Comparison of ENCODE assay signal across 11 cellular contexts in the genomic region with DNA sequence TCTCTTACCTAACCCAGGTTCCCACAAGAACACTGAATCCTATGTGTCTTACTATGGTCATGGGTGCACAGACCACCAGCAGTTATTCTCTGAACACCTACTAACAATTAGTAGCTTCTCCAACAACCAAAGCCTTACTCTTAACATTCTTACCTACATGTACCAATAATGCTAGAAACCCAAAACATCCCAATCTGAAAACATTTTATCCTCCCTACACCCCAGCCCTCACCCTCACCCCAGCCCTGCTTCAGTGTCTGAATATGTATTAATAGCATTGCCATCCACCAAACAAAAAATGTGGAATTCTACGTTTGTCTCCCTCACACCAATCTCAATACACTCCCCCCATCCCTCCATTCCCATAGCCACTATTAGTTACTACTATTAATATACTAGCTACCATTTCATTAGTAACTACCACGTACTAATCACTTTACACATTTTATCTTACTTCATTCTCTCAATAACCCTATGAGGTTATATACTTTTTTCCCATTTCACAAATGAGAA. TPM values are rescaled to one million over a fixed set of nuclear protein-coding genes. Genes with fewer than 3 reads are reported as not detected.
DNase-seq lines count a peak whose midpoint lies in the region; ATAC-seq, FAIRE-seq and TF ChIP-seq lines count a peak whose summit lies in the region.
"Had no signal": no experiment of that assay in that cellular context is flagged by ENCODE, and none has a peak within 500 bp of the region (broad histone marks: within the 10 kb centered on the region; RNA-seq: fewer than 3 reads in every experiment).

No MANE protein-coding gene starts in this region.

- peak overlapping the region; percentile 77 for H3K4me2 ChIP-seq in HepG2 (ENCODE audit: low read depth, low read length)
- peak overlapping the region; percentile 99 for H3K4me2 ChIP-seq in keratinocyte (ENCODE audit: control insufficient read depth, extremely low read depth, insufficient read depth, low read depth, low read length)

- POLR2A ChIA-PET in HepG2 (lab: Yijun Ruan, JAX), result no interaction called here

- TF ChIP-seq POLR2A in HepG2 (IDR thresholded peaks at IDR 0.05; ENCODE audit: insufficient read depth in 1 of 2, low read depth in 2 of 2, low read length in 2 of 2) (no peak), right lobe of liver (IDR thresholded peaks at IDR 0.05) (no peak)

- no peak for TF ChIP-seq EP300 in HepG2 (IDR thresholded peaks at IDR 0.05; ENCODE audit: low read depth in 2 of 2, low read length in 2 of 2)
- TF ChIP-seq EP300 in HepG2 (CRISPR knock-in tag; IDR thresholded peaks at IDR 0.05; ENCODE audit: borderline replicate concordance), result no peak

- H3K9ac ChIP-seq in HepG2 (ENCODE audit: insufficient read depth, low read depth, low read length), result peak overlapping the region; percentile 91
- H3K9ac ChIP-seq in keratinocyte (ENCODE audit: control insufficient read depth, extremely low read depth, insufficient read depth, low read length), result no peak overlapping the region

- no peaks in the 10 kb centered on the region for H3K9me1 ChIP-seq in keratinocyte (ENCODE audit: control insufficient read depth, extremely low read depth, insufficient read depth, low read length)

- H3K9me3 ChIP-seq in HepG2 (ENCODE audit: low read length), result no peaks in the 10 kb centered on the region
- no peaks in the 10 kb centered on the region for H3K9me3 ChIP-seq in right lobe of liver
- H3K9me3 ChIP-seq in keratinocyte (ENCODE audit: control insufficient read depth, low read depth, low read length), result no peaks in the 10 kb centered on the region
- H3K9me3 ChIP-seq: adrenal gland had no signal

- H3K4me3 ChIP-seq in HepG2 (replicated peaks in 1 of 3; ENCODE audit: insufficient read depth in 1 of 3, low read depth in 2 of 3, low read length in 3 of 3), result peak overlapping the region; percentile 84 to 95 (median 93); a peak in 5 of 6 replicates
- no peak overlapping the region for H3K4me3 ChIP-seq in right lobe of liver
- H3K4me3 ChIP-seq in keratinocyte (ENCODE audit: control insufficient read depth in 2 of 3, extremely low read depth in 1 of 3, insufficient read depth in 2 of 3, low read depth in 1 of 3, low read length in 3 of 3), result peak overlapping the region in 2 of 3 experiments; percentile 94

- FAIRE-seq in HepG2 (lab: Jason Lieb, UNC) (no peak), keratinocyte (lab: Jason Lieb, UNC) (no peak), GM19239 (lab: Jason Lieb, UNC) (no peak)

- H3K36me3 ChIP-seq in HepG2 (replicated peaks in 1 of 2; ENCODE audit: control insufficient read depth in 1 of 2, insufficient read depth in 2 of 2, low read length in 2 of 2), result peaks cover 2 to 18% of the 10 kb centered on the region in 2 experiments; a peak in 3 of 5 replicates
- H3K36me3 ChIP-seq in right lobe of liver, result no peaks in the 10 kb centered on the region
- peaks cover 3 to 10% of the 10 kb centered on the region in 2 experiments for H3K36me3 ChIP-seq in keratinocyte (ENCODE audit: control insufficient read depth in 2 of 2, extremely low read depth in 1 of 2, insufficient read depth in 2 of 2, low read length in 2 of 2)
- H3K36me3 ChIP-seq: adrenal gland had no signal

- no peak for DNase-seq in HepG2 (ENCODE audit: low spot score)
- DNase-seq in right lobe of liver, result no peak
- DNase-seq in keratinocyte (ENCODE audit: low read depth, low spot score), result no peak
- DNase-seq in mesenteric fat pad (ENCODE audit: low spot score), result no peak
- DNase-seq in GM19239 (ENCODE audit: insufficient read length, low spot score), result no peak
- DNase-seq in HPDE6-E6E7 (ENCODE audit: extremely low spot score), result no peak
- DNase-seq in GM10266 (ENCODE audit: extremely low spot score), result no peak
- DNase-seq: adrenal gland, NCI-H510A, T-helper 9 cell had no signal

- WGBS in HepG2 (ENCODE audit: low lambda C conversion rate), result 15% methylated on average over 2 of the region's 2 CpGs
- WGBS in right lobe of liver (ENCODE audit: insufficient coverage, low coverage, low lambda C conversion rate, missing lambda C conversion rate), result 58% methylated on average over 2 of the region's 2 CpGs

- TF ChIP-seq CTCF in HepG2 (CRISPR knock-in tag; IDR thresholded peaks at IDR 0.05) (no peak), right lobe of liver (IDR thresholded peaks at IDR 0.05) (no peak), keratinocyte (optimal IDR thresholded peaks at IDR 0.05 in 1 of 3, IDR thresholded peaks at IDR 0.05 in 1 of 3, conservative IDR thresholded peaks at IDR 0.05 in 1 of 3; ENCODE audit: extremely low read depth in 1 of 3, insufficient read depth in 2 of 3, low read length in 3 of 3) (no peak), GM10266 (IDR thresholded peaks at IDR 0.05; ENCODE audit: control insufficient read depth, insufficient read depth, low read depth, missing control alignments) (no peak)

- H3K36me3 Mint-ChIP-seq in activated naive CD8-positive, alpha-beta T cell, result peaks cover 4% of the 10 kb centered on the region

- H2AFZ ChIP-seq in HepG2 (ENCODE audit: low read length) (no peak overlapping the region), keratinocyte (ENCODE audit: control insufficient read depth, low read length) (no peak overlapping the region)

- dilution Hi-C loops in keratinocyte (cut with MboI; ENCODE audit: extremely low pct_ligation_motif_present, low sequenced_read_pairs), result no loop called here

- peak overlapping the region; percentile 30 for H3K27ac Mint-ChIP-seq in activated naive CD8-positive, alpha-beta T cell

- H3K9me3 Mint-ChIP-seq in activated naive CD8-positive, alpha-beta T cell (ENCODE audit: low read depth), result no peaks in the 10 kb centered on the region

- H3K79me2 ChIP-seq in HepG2 (ENCODE audit: insufficient read depth, low read length) (peaks cover 80% of the 10 kb centered on the region), keratinocyte (ENCODE audit: control insufficient read depth, insufficient read depth, low read length) (peaks cover 72% of the 10 kb centered on the region)

- CTCF ChIA-PET in HepG2 (lab: Yijun Ruan, JAX; ENCODE audit: low intra/inter-chr PET ratio, low total read pairs), result no interaction called here

- H3K27ac ChIP-seq in HepG2 (ENCODE audit: extremely low read length, insufficient read depth, low read length) (no peak overlapping the region), right lobe of liver (no peak overlapping the region), keratinocyte (ENCODE audit: control insufficient read depth, insufficient read depth, low read length) (no peak overlapping the region)
- H3K27ac ChIP-seq: adrenal gland had no signal

- H3K4me1 Mint-ChIP-seq in activated naive CD8-positive, alpha-beta T cell (ENCODE audit: low read depth), result peaks cover 71% of the 10 kb centered on the region

- in situ Hi-C loops in HepG2 (cut with HindIII; ENCODE audit: extremely low pct_ligation_motif_present, low pct_unique_long_range_greater_than_20kb), result no loop called here

- intact Hi-C loops in HepG2 (cut with micrococcal nuclease; ENCODE audit: unreplicated experiment) (no loop called here), right lobe of liver (cut with DNase I) (no loop called here)

- ATAC-seq in HepG2 (no peak), right lobe of liver (no peak)

- no peaks in the 10 kb centered on the region for H3K27me3 Mint-ChIP-seq in activated naive CD8-positive, alpha-beta T cell

- no peak for TF ChIP-seq RAD21 in HepG2 (CRISPR knock-in tag; IDR thresholded peaks at IDR 0.05)

- peaks cover 50% of the 10 kb centered on the region for H3K4me1 ChIP-seq in HepG2 (ENCODE audit: insufficient read depth, low read length)
- peaks cover 0 to 31% (median 10%) of the 10 kb centered on the region in 4 donors for H3K4me1 ChIP-seq in right lobe of liver
- peaks cover 21% of the 10 kb centered on the region for H3K4me1 ChIP-seq in keratinocyte (ENCODE audit: control insufficient read depth, extremely low read depth, insufficient read depth, low read length)

- H4K20me1 ChIP-seq in HepG2 (ENCODE audit: insufficient read depth, low read length) (peaks cover 30% of the 10 kb centered on the region), keratinocyte (ENCODE audit: control insufficient read depth, extremely low read depth, insufficient read depth, low read length) (peaks cover 8% of the 10 kb centered on the region)

- H3K27me3 ChIP-seq in HepG2 (ENCODE audit: control insufficient read depth in 1 of 2, insufficient read depth in 2 of 2, low read length in 2 of 2) (no peaks in the 10 kb centered on the region), right lobe of liver (no peaks in the 10 kb centered on the region), keratinocyte (ENCODE audit: control insufficient read depth, extremely low read depth, insufficient read depth, low read length) (no peaks in the 10 kb centered on the region)
- H3K27me3 ChIP-seq: adrenal gland had no signal

- no TSS peak for BruUV-seq in HepG2 (replicated peaks; lab: Mats Ljungman, UMichigan)

- peak overlapping the region; percentile 92 for H3K4me3 Mint-ChIP-seq in activated naive CD8-positive, alpha-beta T cell

RNA-seq across cellular contexts. Expression of a gene that starts 2.6 kb away (rescaled TPM):
- total RNA-seq in HepG2 (2016; rRNA removed; fragmentation: Illumina TruSeq; extraction: Trizol) (42.2 and 42.8 TPM in 2 replicates), right lobe of liver (10 to 100 TPM; 13.9 to 18.0 (median 15.0) TPM), mesenteric fat pad (26.2 TPM)
- 8.8 and 9.0 TPM in 2 replicates for total RNA-seq in HepG2 (2016; cell fraction: cytosol; rRNA removed; fragmentation: Illumina TruSeq; extraction: Trizol; ENCODE audit: low read depth)
- total RNA-seq in HepG2 (2016; cell fraction: insoluble cytoplasmic fraction; rRNA removed; fragmentation: Illumina TruSeq; extraction: Trizol), result 39.4 and 41.0 TPM in 2 replicates
- total RNA-seq in HepG2 (2016; cell fraction: membrane; rRNA removed; fragmentation: Illumina TruSeq; extraction: Trizol), result 11.6 and 13.2 TPM in 2 replicates
- total RNA-seq in HepG2 (2016; cell fraction: nucleus; rRNA removed; fragmentation: Illumina TruSeq; extraction: Trizol), result 54.1 and 54.2 TPM in 2 replicates
- polyA plus RNA-seq in HepG2 (2011; rRNA removed) (31.0 and 35.5 TPM in 2 replicates), keratinocyte (18.3 to 26.4 TPM (median 22.9 TPM) in 3 replicates)
- 12.2 and 14.5 TPM in 2 replicates for polyA plus RNA-seq in HepG2 (2011; cell fraction: cytosol; rRNA removed)
- polyA plus RNA-seq in HepG2 (2011; cell fraction: nucleus; rRNA removed), result 28.4 and 29.4 TPM in 2 replicates
- 19.4 and 23.2 TPM in 2 replicates for polyA plus RNA-seq in HepG2 (2012)
- 0.87 and 0.88 TPM in 2 replicates for polyA plus RNA-seq in HepG2 (2016; cell fraction: cytosol; fragmentation: Illumina TruSeq; extraction: Trizol; ENCODE audit: low read depth)
- polyA plus RNA-seq in HepG2 (2016; cell fraction: insoluble cytoplasmic fraction; fragmentation: Illumina TruSeq; extraction: Trizol; ENCODE audit: low read depth), result 27.4 and 29.1 TPM in 2 replicates
- polyA plus RNA-seq in HepG2 (2016; cell fraction: membrane; fragmentation: Illumina TruSeq; extraction: Trizol; ENCODE audit: low read depth), result 2.7 and 3.4 TPM in 2 replicates
- 38.6 and 49.9 TPM in 2 replicates for polyA plus RNA-seq in HepG2 (2016; cell fraction: nucleus; fragmentation: Illumina TruSeq; extraction: Trizol; ENCODE audit: insufficient read depth, low read depth)
- 39.0 and 73.0 TPM in 2 replicates for polyA minus RNA-seq in HepG2 (2011; rRNA and poly(A)+ RNA removed; ENCODE audit: low replicate concordance)
- 30.9 and 38.0 TPM in 2 replicates for polyA minus RNA-seq in HepG2 (2011; cell fraction: cytosol; rRNA and poly(A)+ RNA removed)
- 91.8 and 97.2 TPM in 2 replicates for polyA minus RNA-seq in HepG2 (2011; cell fraction: nucleus; rRNA and poly(A)+ RNA removed)
- polyA plus RNA-seq in keratinocyte (2011; ENCODE audit: low read depth), result 60.5 TPM
- 8.4 and 14.0 TPM in 2 replicates for polyA plus RNA-seq in keratinocyte (2011; cell fraction: cytosol; rRNA removed)
- polyA plus RNA-seq in keratinocyte (2011; cell fraction: nucleus; rRNA removed), result 28.6 and 33.6 TPM in 2 replicates
- polyA plus RNA-seq in keratinocyte (2012; ENCODE audit: low replicate concordance), result 15.4 and 28.6 TPM in 2 replicates
- 12.3 to 49.3 TPM (median 24.9 TPM) in 3 replicates for polyA minus RNA-seq in keratinocyte
- 19.2 TPM for polyA minus RNA-seq in keratinocyte (2011; cell fraction: cytosol; rRNA and poly(A)+ RNA removed)
- polyA minus RNA-seq in keratinocyte (2011; cell fraction: nucleus; rRNA and poly(A)+ RNA removed), result 23.3 and 57.2 TPM in 2 replicates

Comparison
In these comparisons a context has a peak if more than half of its experiments do, and no peak if none do; other contexts are left out.
1. H3K4me3 ChIP-seq: peak in HepG2 (3 of 3) and keratinocyte (2 of 3); none in right lobe of liver (0 of 3).